7 cellular contexts compared by ENCODE assay signal in the genomic region with DNA sequence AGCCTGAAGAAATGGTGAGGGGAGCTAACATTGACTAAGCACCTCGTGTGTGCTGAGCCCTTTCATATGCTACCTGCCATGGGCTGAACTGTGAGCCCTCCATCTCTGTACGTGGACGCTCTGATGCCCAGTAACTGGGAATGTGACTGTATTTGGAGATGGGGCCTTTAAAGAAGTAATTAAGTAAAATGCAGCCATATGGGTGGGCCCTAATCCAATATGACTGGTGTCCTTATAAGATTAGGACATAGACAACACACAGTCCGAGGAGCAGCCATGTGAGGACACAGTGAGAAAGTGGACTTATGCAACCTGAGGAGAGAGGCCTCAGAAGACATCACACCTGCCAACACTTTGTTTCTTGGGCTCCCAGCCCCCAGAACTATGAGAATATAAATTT.
"Had no signal": no experiment of that assay in that cellular context is flagged by ENCODE, and none has a peak within 500 bp of the region (broad histone marks: within the 10 kb centered on the region; RNA-seq: fewer than 3 reads in every experiment).

No MANE protein-coding gene starts in this region.

- FAIRE-seq: HepG2 had no signal

- H3K27ac ChIP-seq: GM23248, HL-60 had no signal

- ATAC-seq: HepG2 had no signal

- DNase-seq: GM23248, GOT3, H7, HCEC 1CT, KBM-7 had no signal

- H3K4me3 ChIP-seq: GM23248 had no signal
